8 cellular contexts compared by ENCODE assay signal in the genomic region with DNA sequence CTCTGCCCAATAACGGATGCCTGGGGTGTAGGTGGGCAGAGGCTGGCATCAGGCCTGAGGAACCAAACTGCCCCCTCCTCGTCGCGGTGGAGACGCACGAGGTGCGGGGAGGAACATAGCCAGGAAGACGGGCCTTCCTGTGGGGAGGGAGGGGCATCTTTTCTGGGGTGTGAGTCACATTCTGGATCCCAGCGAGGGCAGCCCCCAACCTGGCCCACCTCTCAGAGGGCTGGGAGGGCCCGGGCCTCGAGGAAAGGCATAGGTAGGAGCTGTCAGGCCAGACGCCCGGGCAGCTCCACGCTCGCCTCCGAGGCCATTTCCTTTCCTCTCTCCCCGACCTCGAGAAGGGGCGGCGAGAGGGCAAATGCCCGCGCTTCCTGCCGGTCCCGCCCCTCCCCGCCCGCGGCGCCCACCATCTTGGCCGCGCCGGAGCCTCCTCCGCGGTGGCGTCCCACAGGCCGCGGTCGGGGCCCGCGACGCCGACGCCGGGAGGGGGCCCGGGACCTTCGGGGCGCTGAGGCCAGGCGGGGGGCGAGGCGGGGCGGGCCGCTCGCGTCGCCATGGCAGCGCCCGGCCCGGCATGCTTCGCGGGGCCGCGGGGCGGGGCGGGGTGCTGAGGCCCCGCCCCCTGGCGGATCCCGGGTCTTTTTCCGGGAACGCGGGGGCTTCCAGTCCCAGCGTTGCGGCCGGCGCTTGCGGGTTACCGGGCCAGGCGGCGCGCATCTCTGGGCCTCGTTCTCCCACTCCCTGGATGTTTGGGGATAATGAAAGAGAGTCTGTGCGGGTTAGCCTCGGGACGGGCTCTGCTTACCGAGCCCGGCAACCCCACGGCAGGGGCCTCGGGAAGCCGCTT. TPM values are rescaled to one million over a fixed set of nuclear protein-coding genes. Genes with fewer than 3 reads are reported as not detected.
A peak's percentile ranks its signal among the peaks of the same experiment; 100 is the strongest.
DNase-seq lines count a peak whose midpoint lies in the region; FAIRE-seq lines count a peak whose summit lies in the region.

No MANE protein-coding gene starts in this region.

- H3K27ac ChIP-seq in neuronal stem cell (replicated peaks; ENCODE audit: low read length) (peak overlapping the region; percentile 100), substantia nigra (ENCODE audit: low read depth, low read length, poor library complexity, severe bottlenecking) (peak overlapping the region; percentile 98)

- H2AK5ac ChIP-seq in neuronal stem cell (ENCODE audit: low read depth, low read length) = peak overlapping the region; percentile 99

- H3K4me2 ChIP-seq in neuronal stem cell (ENCODE audit: insufficient read depth, low read length, poor library complexity, severe bottlenecking) = peak overlapping the region; percentile 77

- H3K9me3 ChIP-seq in neuronal stem cell (replicated peaks in 1 of 2; ENCODE audit: control insufficient read depth in 2 of 2, insufficient read depth in 1 of 2, low read depth in 1 of 2, low read length in 2 of 2) = no peaks in the 10 kb centered on the region

- H3K23ac ChIP-seq in neuronal stem cell (ENCODE audit: low read depth, low read length, poor library complexity) = peak overlapping the region; percentile 63

- peak; percentile 76 for DNase-seq in Ammon's horn (ENCODE audit: low spot score)
- peak; percentile 80 for DNase-seq in GM19238 (ENCODE audit: insufficient read length, low spot score)
- DNase-seq in HT-29 (ENCODE audit: low spot score) = peak; percentile 50
- DNase-seq in SHP77 treated with DMSO at 0.1 percent for 48 hours (lab: John Stamatoyannopoulos, UW) = peak; percentile 89
- DNase-seq in activated gamma-delta T cell treated with Interleukin-2 at 50 U/mL for 16 hours = peak; percentile 64
- DNase-seq in frontal cortex (ENCODE audit: low spot score in 2 of 2) = peak; percentile 92 to 93
- DNase-seq in neuronal stem cell (ENCODE audit: low spot score) = no peak
- peak in 46 of 49 donors; percentile 25 to 90 (median 74) for DNase-seq in substantia nigra (lab: John Stamatoyannopoulos, UW)

- H3K4me3 ChIP-seq in neuronal stem cell (ENCODE audit: low read length in 2 of 2) = peak overlapping the region; percentile 59 to 77

- H3K4ac ChIP-seq in neuronal stem cell (ENCODE audit: low read length) = peak overlapping the region; percentile 91

- H2AFZ ChIP-seq in neuronal stem cell (ENCODE audit: low read length) = peak overlapping the region; percentile 64

- peak overlapping the region; percentile 100 for H4K91ac ChIP-seq in neuronal stem cell (ENCODE audit: low read depth, low read length, poor library complexity)

- H3K9ac ChIP-seq in neuronal stem cell (ENCODE audit: low read depth, low read length, poor library complexity) = peak overlapping the region; percentile 96

- H4K8ac ChIP-seq in neuronal stem cell (ENCODE audit: low read depth, low read length) = no peak overlapping the region

- FAIRE-seq in frontal cortex (lab: Jason Lieb, UNC) = no peak

- peak overlapping the region; percentile 97 for H2BK5ac ChIP-seq in neuronal stem cell (ENCODE audit: low read length)

- peak overlapping the region; percentile 97 for H2BK15ac ChIP-seq in neuronal stem cell (ENCODE audit: low read length)

- H3K14ac ChIP-seq in neuronal stem cell (ENCODE audit: low read length) = peak overlapping the region; percentile 95

- peak overlapping the region; percentile 98 for H2BK120ac ChIP-seq in neuronal stem cell (ENCODE audit: low read depth, low read length)

- peaks cover 0 to 4% (median 0%) of the 10 kb centered on the region in 3 experiments for H3K27me3 ChIP-seq in neuronal stem cell (ENCODE audit: control insufficient read depth in 3 of 3, insufficient read depth in 3 of 3, low read depth in 1 of 3, low read length in 3 of 3)

- H3K18ac ChIP-seq in neuronal stem cell (ENCODE audit: low read length) = peak overlapping the region; percentile 99

- H3K79me1 ChIP-seq in neuronal stem cell (ENCODE audit: low read depth, low read length) = peaks cover 12% of the 10 kb centered on the region

- H2BK12ac ChIP-seq in neuronal stem cell (ENCODE audit: low read length) = peak overlapping the region; percentile 92

- WGBS in neuronal stem cell (ENCODE audit: extremely low coverage in 2 of 2, insufficient read length in 2 of 2, insufficient replicate concordance in 1 of 2), 2 donors = no CpG with 5 or more reads among the region's 87 CpGs

- no peaks in the 10 kb centered on the region for H3K36me3 ChIP-seq in neuronal stem cell (replicated peaks in 1 of 2; ENCODE audit: control insufficient read depth in 2 of 2, insufficient read depth in 2 of 2, low read length in 2 of 2)

- peaks cover 48 to 67% of the 10 kb centered on the region in 2 donors for H3K4me1 ChIP-seq in neuronal stem cell (ENCODE audit: control insufficient read depth in 2 of 2, insufficient read depth in 1 of 2, low read depth in 1 of 2, low read length in 2 of 2)

RNA-seq across cellular contexts. Expression of a gene that starts 13.2 kb away (rescaled TPM):
- total RNA-seq in HT-29 (2014; rRNA removed; shearing (Covaris generic)) = 35.4 and 37.8 TPM in 2 replicates
- 16.7 TPM for total RNA-seq in frontal cortex
- 15.1 TPM for polyA plus RNA-seq in neuronal stem cell (2013, experiment 1 of 2)
- 16.0 TPM for polyA plus RNA-seq in neuronal stem cell (2013, experiment 2 of 2)
